ENCODE assay signal across 11 cellular contexts in genomic region chr10:62735464-62736188, GRCh38.
DNase-seq lines count a peak whose midpoint lies in the region; ATAC-seq and TF ChIP-seq lines count a peak whose summit lies in the region.
"Had no signal": no experiment of that assay in that cellular context is flagged by ENCODE, and none has a peak within 500 bp of the region (broad histone marks: within the 10 kb centered on the region; RNA-seq: fewer than 3 reads in every experiment).

No MANE protein-coding gene starts in this region.

- H3K4me1 ChIP-seq in OCI-LY3 (ENCODE audit: low read length) = peaks cover 37% of the 10 kb centered on the region
- H3K4me1 ChIP-seq: pancreas had no signal

- no peaks in the 10 kb centered on the region for H3K36me3 Mint-ChIP-seq in activated naive CD4-positive, alpha-beta T cell treated with anti-CD3 and anti-CD28 coated beads, Interleukin-2, amount 10 ng/mL, durations not matched to agents 7 days and 5 days
- H3K36me3 Mint-ChIP-seq in stimulated activated memory B cell treated with anti-CD40 and anti-IgM and Interleukin-4, amounts not matched to agents 10 μg/mL and 1 μg/mL and 100 μg/mL, for 72 hours = no peaks in the 10 kb centered on the region
- no peaks in the 10 kb centered on the region for H3K36me3 Mint-ChIP-seq in osteocyte (ENCODE audit: unreplicated experiment)
- H3K36me3 Mint-ChIP-seq: CD4-positive, CD25-positive, alpha-beta regulatory T cell had no signal

- TF ChIP-seq CTCF in OCI-LY3 (IDR thresholded peaks at IDR 0.05; ENCODE audit: low read depth, low read length) = no peak
- no peak for TF ChIP-seq CTCF in osteocyte (IDR thresholded peaks at IDR 0.05)

- no peaks in the 10 kb centered on the region for H3K4me1 Mint-ChIP-seq in activated naive CD4-positive, alpha-beta T cell treated with anti-CD3 and anti-CD28 coated beads, Interleukin-2, amount 10 ng/mL, durations not matched to agents 7 days and 5 days
- H3K4me1 Mint-ChIP-seq in stimulated activated memory B cell treated with anti-CD40 and anti-IgM and Interleukin-4, amounts not matched to agents 10 μg/mL and 1 μg/mL and 100 μg/mL, for 72 hours = peaks cover 9% of the 10 kb centered on the region
- H3K4me1 Mint-ChIP-seq in osteocyte (ENCODE audit: unreplicated experiment) = no peaks in the 10 kb centered on the region

- peak; percentile 49 for ATAC-seq in HG02840 (IDR thresholded peaks at IDR 0.05; ENCODE audit: low FRiP score, unreplicated experiment)
- peak; percentile 69 for ATAC-seq in stimulated activated memory B cell treated with anti-CD40 and anti-IgM and Interleukin-4, amounts not matched to agents 10 μg/mL and 1 μg/mL and 100 μg/mL, for 72 hours

- no peaks in the 10 kb centered on the region for H3K27me3 ChIP-seq in OCI-LY3 (ENCODE audit: low read depth, low read length)
- H3K27me3 ChIP-seq: cardiac muscle cell, pancreas had no signal

- no peak overlapping the region for H3K4me3 ChIP-seq in OCI-LY3 (ENCODE audit: low read length)
- H3K4me3 ChIP-seq: cardiac muscle cell, pancreas had no signal

- no peaks in the 10 kb centered on the region for H3K36me3 ChIP-seq in OCI-LY3 (replicated peaks; ENCODE audit: low read depth, low read length)
- H3K36me3 ChIP-seq: cardiac muscle cell, pancreas had no signal

- H3K27ac ChIP-seq in OCI-LY3 (ENCODE audit: low read length) = no peak overlapping the region
- H3K27ac ChIP-seq: cardiac muscle cell, pancreas had no signal

- H3K9me3 ChIP-seq in OCI-LY3 (ENCODE audit: insufficient read depth, low read length) = no peaks in the 10 kb centered on the region
- H3K9me3 ChIP-seq: pancreas had no signal

- no peaks in the 10 kb centered on the region for H3K27me3 Mint-ChIP-seq in activated naive CD4-positive, alpha-beta T cell treated with anti-CD3 and anti-CD28 coated beads, Interleukin-2, amount 10 ng/mL, durations not matched to agents 7 days and 5 days
- H3K27me3 Mint-ChIP-seq in stimulated activated memory B cell treated with anti-CD40 and anti-IgM and Interleukin-4, amounts not matched to agents 10 μg/mL and 1 μg/mL and 100 μg/mL, for 72 hours = no peaks in the 10 kb centered on the region
- H3K27me3 Mint-ChIP-seq in osteocyte (ENCODE audit: unreplicated experiment) = peaks cover 20% of the 10 kb centered on the region

- H4K20me1 ChIP-seq in OCI-LY3 (ENCODE audit: insufficient read depth, low read length) = no peaks in the 10 kb centered on the region

- CTCF ChIA-PET in activated naive CD4-positive, alpha-beta T cell treated with anti-CD3 and anti-CD28 coated beads, Interleukin-2, amount 10 ng/mL, durations not matched to agents 7 days and 5 days (lab: Charles Lee) = interaction anchor here (1.1 kb wide), 1 partner anchor 54 kb away, joined by 3 read pairs; no protein-coding TSS in a partner anchor

- peak; percentile 27 for DNase-seq in activated naive CD4-positive, alpha-beta T cell treated with Interleukin-2 at 50 U/mL for 16 hours
- DNase-seq in activated naive CD4-positive, alpha-beta T cell treated with anti-CD3 and anti-CD28 coated beads, Interleukin-2, amount 10 ng/mL, durations not matched to agents 7 days and 5 days = no peak
- DNase-seq in osteocyte (ENCODE audit: extremely low spot score, unreplicated experiment) (no peak), NCI-H69 (lab: John Stamatoyannopoulos, UW) (no peak), NCI-H1105 treated with DMSO at 0.1 percent for 48 hours (lab: John Stamatoyannopoulos, UW) (no peak)
- DNase-seq: pancreas had no signal

- no peak overlapping the region for H3K27ac Mint-ChIP-seq in activated naive CD4-positive, alpha-beta T cell treated with anti-CD3 and anti-CD28 coated beads, Interleukin-2, amount 10 ng/mL, durations not matched to agents 7 days and 5 days
- no peak overlapping the region for H3K27ac Mint-ChIP-seq in stimulated activated memory B cell treated with anti-CD40 and anti-IgM and Interleukin-4, amounts not matched to agents 10 μg/mL and 1 μg/mL and 100 μg/mL, for 72 hours
- H3K27ac Mint-ChIP-seq in osteocyte (ENCODE audit: unreplicated experiment) = no peak overlapping the region
- H3K27ac Mint-ChIP-seq: CD4-positive, CD25-positive, alpha-beta regulatory T cell had no signal

- no peaks in the 10 kb centered on the region for H3K79me2 ChIP-seq in OCI-LY3 (ENCODE audit: low read length)

- H2AFZ ChIP-seq in OCI-LY3 (ENCODE audit: low read depth, low read length) = no peak overlapping the region

- peak overlapping the region; percentile 22; the same call in 1 of the 2 replicates for H3K4me2 ChIP-seq in OCI-LY3 (ENCODE audit: low read length)

- H3K9me3 Mint-ChIP-seq in activated naive CD4-positive, alpha-beta T cell treated with anti-CD3 and anti-CD28 coated beads, Interleukin-2, amount 10 ng/mL, durations not matched to agents 7 days and 5 days = no peaks in the 10 kb centered on the region
- no peaks in the 10 kb centered on the region for H3K9me3 Mint-ChIP-seq in stimulated activated memory B cell treated with anti-CD40 and anti-IgM and Interleukin-4, amounts not matched to agents 10 μg/mL and 1 μg/mL and 100 μg/mL, for 72 hours
- H3K9me3 Mint-ChIP-seq in osteocyte (ENCODE audit: unreplicated experiment) = no peaks in the 10 kb centered on the region

- no peak overlapping the region for H3K9ac ChIP-seq in OCI-LY3 (ENCODE audit: low read length)

- H3K4me3 Mint-ChIP-seq in activated naive CD4-positive, alpha-beta T cell treated with anti-CD3 and anti-CD28 coated beads, Interleukin-2, amount 10 ng/mL, durations not matched to agents 7 days and 5 days = no peak overlapping the region
- no peak overlapping the region for H3K4me3 Mint-ChIP-seq in stimulated activated memory B cell treated with anti-CD40 and anti-IgM and Interleukin-4, amounts not matched to agents 10 μg/mL and 1 μg/mL and 100 μg/mL, for 72 hours
- H3K4me3 Mint-ChIP-seq in osteocyte (ENCODE audit: unreplicated experiment) = no peak overlapping the region
- H3K4me3 Mint-ChIP-seq: CD4-positive, CD25-positive, alpha-beta regulatory T cell had no signal
